In the genomic region with DNA sequence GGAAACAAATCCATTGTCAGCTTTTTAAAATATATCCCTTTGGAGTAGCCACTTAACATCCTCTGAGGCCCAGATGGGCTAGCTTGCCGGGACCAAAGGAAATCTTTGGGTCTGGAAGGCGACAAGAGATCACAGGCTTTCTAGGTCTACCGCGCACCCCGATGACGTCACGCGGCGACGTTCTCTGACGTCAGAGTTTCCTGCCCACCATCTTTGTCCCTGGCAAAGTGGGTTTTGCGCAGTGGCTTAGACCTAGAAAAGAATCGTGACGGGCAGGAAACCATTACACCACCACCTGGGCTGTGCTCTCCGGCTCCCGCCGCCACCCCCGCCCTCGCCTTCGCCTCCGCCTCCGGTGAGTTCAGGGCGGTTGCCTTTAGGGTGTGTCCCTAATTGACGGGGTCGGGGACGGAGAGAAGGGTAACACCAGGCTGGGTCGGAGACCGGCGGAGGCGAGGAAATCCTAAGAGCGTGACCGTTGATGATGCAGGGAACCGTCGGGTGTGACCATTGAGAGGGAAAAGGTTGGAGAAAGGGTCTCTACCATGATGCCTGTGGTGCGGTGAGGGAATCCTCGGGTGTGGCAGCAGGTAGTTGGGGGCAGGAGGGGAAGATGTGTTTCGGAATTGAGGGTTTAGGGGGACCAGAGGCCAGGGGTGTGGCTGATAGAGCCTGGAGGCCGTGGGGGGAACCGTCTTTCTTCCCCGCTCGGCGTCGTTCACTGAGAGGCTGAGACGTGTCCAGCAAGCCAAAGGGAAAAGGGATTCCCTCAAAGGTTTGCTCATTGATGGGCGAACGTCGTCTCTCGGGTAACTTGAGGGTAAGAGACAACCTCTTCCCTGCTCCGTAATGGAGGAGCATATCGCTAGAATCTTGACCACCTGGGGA, we compare ENCODE assay signal across 8 cellular contexts. TPM values are rescaled to one million over a fixed set of nuclear protein-coding genes. Genes with fewer than 3 reads are reported as not detected.
DNase-seq lines count a peak whose midpoint lies in the region; ATAC-seq and TF ChIP-seq lines count a peak whose summit lies in the region.

A gene (plus strand): TSS at position 249 of the 888 bp plus-strand sequence. CDS start 6,709 bp downstream, outside the sequence.

- under 1% methylated on average over 50 of the region's 50 CpGs for WGBS in HUES64

- no peaks in the 10 kb centered on the region for H4K20me1 ChIP-seq in OCI-LY1 (ENCODE audit: insufficient read depth, low read length)

- H3F3A ChIP-seq in OCI-LY1 (ENCODE audit: insufficient read depth, low read length) = no peaks in the 10 kb centered on the region

- peak within 1 kb of the TSS; percentile 99 for H3K4me3 Mint-ChIP-seq in endothelial cell (ENCODE audit: unreplicated experiment)
- peak within 1 kb of the TSS; percentile 95 for H3K4me3 Mint-ChIP-seq in mesothelial cell of epicardium

- peak within 1 kb of the TSS; percentile 91 for H3K27ac ChIP-seq in HUES64 (ENCODE audit: low read depth, low read length)
- peak within 1 kb of the TSS; percentile 50 for H3K27ac ChIP-seq in OCI-LY1 (ENCODE audit: low read depth, low read length, poor library complexity, severe bottlenecking)

- peaks cover 36% of the 10 kb centered on the region for H3K79me2 ChIP-seq in OCI-LY1 (ENCODE audit: insufficient read depth, low read length)

- no peaks in the 10 kb centered on the region for H3K9me2 ChIP-seq in OCI-LY1 (ENCODE audit: low read depth, low read length)

- TF ChIP-seq CTCF in OCI-LY1 (IDR thresholded peaks at IDR 0.05; ENCODE audit: low read length) (no peak), endothelial cell (IDR thresholded peaks at IDR 0.05; ENCODE audit: unreplicated experiment) (no peak), mesothelial cell of epicardium (IDR thresholded peaks at IDR 0.05; ENCODE audit: unreplicated experiment) (no peak)

- H3K27me3 ChIP-seq in HUES64 (ENCODE audit: insufficient read depth, low read length) (peaks cover 12% of the 10 kb centered on the region; the same call in 1 of the 2 replicates), OCI-LY1 (ENCODE audit: insufficient read depth, low read length) (no peaks in the 10 kb centered on the region)

- H3K9ac ChIP-seq in HUES64 (ENCODE audit: low read depth, low read length) = peak within 1 kb of the TSS; percentile 92
- H3K9ac ChIP-seq in OCI-LY1 (ENCODE audit: low read length) = peak within 1 kb of the TSS; percentile 89

- H3K27ac Mint-ChIP-seq in endothelial cell (ENCODE audit: unreplicated experiment) (peak within 1 kb of the TSS; percentile 99), mesothelial cell of epicardium (peak within 1 kb of the TSS; percentile 98)

- H3K36me3 Mint-ChIP-seq in endothelial cell (ENCODE audit: low read depth, unreplicated experiment) (no peaks in the 10 kb centered on the region), mesothelial cell of epicardium (no peaks in the 10 kb centered on the region)

- peaks cover 4% of the 10 kb centered on the region; the same call in 1 of the 2 replicates for H3K36me3 ChIP-seq in HUES64 (ENCODE audit: insufficient read depth, low read length)
- H3K36me3 ChIP-seq in OCI-LY1 (ENCODE audit: insufficient read depth, low read length) = no peaks in the 10 kb centered on the region

- peak within 1 kb of the TSS; percentile 61 for H2AFZ ChIP-seq in OCI-LY1 (ENCODE audit: low read length)

- DNase-seq in Caki2 (ENCODE audit: low read depth) (peak; percentile 92), endothelial cell (ENCODE audit: low spot score) (peak; percentile 95), mesothelial cell of epicardium (ENCODE audit: low spot score in 2 of 2, unreplicated experiment in 2 of 2) (peak; percentile 80 to 99)
- DNase-seq in activated CD8-positive, alpha-beta memory T cell treated with anti-CD3 and anti-CD28 coated beads, Interleukin-2, amount 50 U/mL, for 4 hours = peak; percentile 95
- DNase-seq in stimulated activated CD8-positive, alpha-beta memory T cell treated with anti-CD3 and anti-CD28 coated beads, Interleukin-15, amount 100 ng/mL, for 48 hours (ENCODE audit: low read depth in 2 of 2) = peak; percentile 89

- no peaks in the 10 kb centered on the region for H3K9me3 ChIP-seq in HUES64 (ENCODE audit: insufficient read depth, low read depth, low read length)
- H3K9me3 ChIP-seq in OCI-LY1 (ENCODE audit: low read length) = no peaks in the 10 kb centered on the region

- ATAC-seq in GM21423 (IDR thresholded peaks at IDR 0.05; ENCODE audit: unreplicated experiment) = peak; percentile 84

- peak within 1 kb of the TSS; percentile 95 for H3K4me3 ChIP-seq in HUES64 (ENCODE audit: low read length)
- peak within 1 kb of the TSS; percentile 89 for H3K4me3 ChIP-seq in OCI-LY1 (ENCODE audit: low read depth, low read length, poor library complexity, severe bottlenecking)

- in situ Hi-C loops in Caki2 (cut with HindIII; ENCODE audit: low pct_unique_long_range_greater_than_20kb, low sequenced_read_pairs) = no loop called here

- peak within 1 kb of the TSS; percentile 95 for H3K4me2 ChIP-seq in OCI-LY1 (ENCODE audit: low read length)

- H3K9me3 Mint-ChIP-seq in endothelial cell (ENCODE audit: unreplicated experiment) (no peaks in the 10 kb centered on the region), mesothelial cell of epicardium (no peaks in the 10 kb centered on the region)

- H3K4me1 ChIP-seq in HUES64 (ENCODE audit: insufficient read depth, low read length) (peaks cover 13% of the 10 kb centered on the region; the same call in 1 of the 2 replicates), OCI-LY1 (ENCODE audit: insufficient read depth, low read length, severe bottlenecking) (peaks cover 25% of the 10 kb centered on the region)

- H3K27me3 Mint-ChIP-seq in endothelial cell (ENCODE audit: unreplicated experiment) (peaks cover 7% of the 10 kb centered on the region), mesothelial cell of epicardium (ENCODE audit: low read depth) (peaks cover 18% of the 10 kb centered on the region)

- H3K4me1 Mint-ChIP-seq in endothelial cell (ENCODE audit: unreplicated experiment) (peaks cover 20% of the 10 kb centered on the region), mesothelial cell of epicardium (peaks cover 39% of the 10 kb centered on the region)

RNA-seq across cellular contexts. Expression of the gene that starts here (rescaled TPM):
- total RNA-seq in Caki2 (2014; rRNA removed; shearing (Covaris generic); ENCODE audit: low replicate concordance) = 118 and 135 TPM in 2 replicates
- polyA plus RNA-seq in HUES64 (2013, experiment 1 of 2) = 112 TPM
- polyA plus RNA-seq in HUES64 (2013, experiment 2 of 2) = 121 TPM
- 330 TPM for total RNA-seq in endothelial cell (ENCODE audit: unreplicated experiment)
- total RNA-seq in mesothelial cell of epicardium = 155 to 158 TPM (median 155 TPM) in 3 replicates

Comparison
In these comparisons a context has a peak if more than half of its experiments do, and no peak if none do; other contexts are left out.
1. Peak in every context shown above with its lines: DNase-seq, ATAC-seq, H3K4me3 ChIP-seq and H3K27ac ChIP-seq.